In genomic region chr16:49859139-49859947, GRCh38 we compare ENCODE assay signal across 8 cellular contexts. TPM values are rescaled to one million over a fixed set of nuclear protein-coding genes. Genes with fewer than 3 reads are reported as not detected.
A peak's percentile ranks its signal among the peaks of the same experiment; 100 is the strongest.
DNase-seq lines count a peak whose midpoint lies in the region; ATAC-seq lines count a peak whose summit lies in the region.

No MANE protein-coding gene starts in this region.

- no peaks in the 10 kb centered on the region for H3K9me3 Mint-ChIP-seq in activated T-helper 1 cell treated with anti-CD3 and anti-CD28 coated beads, Interleukin-12 subunit alpha, Interleukin-12 subunit beta, Interleukin-2, Interleukin-4 antibody, amounts not matched to agents 30 ng/mL and 10 ng/mL and 1 ng/mL, durations not matched to agents 14 hours and 24 hours and 36 hours

- H3K79me2 ChIP-seq in GM23248 (ENCODE audit: insufficient read depth), result no peaks in the 10 kb centered on the region

- H3K9me2 ChIP-seq in GM23248 (ENCODE audit: insufficient read depth), result no peaks in the 10 kb centered on the region

- intact Hi-C loops in activated T-helper 1 cell treated with anti-CD3 and anti-CD28 coated beads, Interleukin-12 subunit alpha, Interleukin-12 subunit beta, Interleukin-2, Interleukin-4 antibody, amounts not matched to agents 30 ng/mL and 10 ng/mL and 1 ng/mL, durations not matched to agents 14 hours and 24 hours and 36 hours (cut with micrococcal nuclease), result loop anchor here (2.0 to 10.0 kb wide), 2 partner anchors 351 to 455 kb away; no protein-coding TSS in a partner anchor

- H3F3A ChIP-seq in GM23248 (ENCODE audit: insufficient read depth), result no peaks in the 10 kb centered on the region

- no peak overlapping the region for H3K27ac ChIP-seq in GM23248
- H3K27ac ChIP-seq in iPS DF 6.9 (ENCODE audit: low read length), result no peak overlapping the region

- DNase-seq in GM23248 (peak; percentile 45), iPS DF 6.9 (ENCODE audit: low read depth, low spot score) (no peak), skeletal muscle cell (ENCODE audit: low read depth) (no peak), SHP77 treated with DMSO at 0.1 percent for 48 hours (lab: John Stamatoyannopoulos, UW) (no peak)
- DNase-seq in activated T-helper 1 cell treated with anti-CD3 and anti-CD28 coated beads, Interleukin-12 subunit alpha, Interleukin-12 subunit beta, Interleukin-2, Interleukin-4 antibody, amounts not matched to agents 30 ng/mL and 10 ng/mL and 1 ng/mL, durations not matched to agents 14 hours and 24 hours and 36 hours (ENCODE audit: low spot score), result no peak
- no peak for DNase-seq in stimulated activated CD8-positive, alpha-beta memory T cell treated with anti-CD3 and anti-CD28 coated beads, Interleukin-4, amount 100 ng/mL, for 48 hours
- no peak for DNase-seq in activated CD8-positive, alpha-beta memory T cell treated with anti-CD3 and anti-CD28 coated beads for 24 hours

- no peaks in the 10 kb centered on the region for H3K36me3 Mint-ChIP-seq in activated T-helper 1 cell treated with anti-CD3 and anti-CD28 coated beads, Interleukin-12 subunit alpha, Interleukin-12 subunit beta, Interleukin-2, Interleukin-4 antibody, amounts not matched to agents 30 ng/mL and 10 ng/mL and 1 ng/mL, durations not matched to agents 14 hours and 24 hours and 36 hours (ENCODE audit: low read depth)

- H4K20me1 ChIP-seq in GM23248 (ENCODE audit: insufficient read depth), result no peaks in the 10 kb centered on the region

- peak overlapping the region; percentile 55 for H3K4me2 ChIP-seq in GM23248 (ENCODE audit: unreplicated experiment)

- H2AFZ ChIP-seq in GM23248, result peak overlapping the region; percentile 56

- peaks cover 5% of the 10 kb centered on the region for H3K4me1 Mint-ChIP-seq in activated T-helper 1 cell treated with anti-CD3 and anti-CD28 coated beads, Interleukin-12 subunit alpha, Interleukin-12 subunit beta, Interleukin-2, Interleukin-4 antibody, amounts not matched to agents 30 ng/mL and 10 ng/mL and 1 ng/mL, durations not matched to agents 14 hours and 24 hours and 36 hours (ENCODE audit: low read depth)

- H3K4me3 Mint-ChIP-seq in activated T-helper 1 cell treated with anti-CD3 and anti-CD28 coated beads, Interleukin-12 subunit alpha, Interleukin-12 subunit beta, Interleukin-2, Interleukin-4 antibody, amounts not matched to agents 30 ng/mL and 10 ng/mL and 1 ng/mL, durations not matched to agents 14 hours and 24 hours and 36 hours, result peak overlapping the region; percentile 72

- H3K9me3 ChIP-seq in GM23248 (ENCODE audit: low read depth) (no peaks in the 10 kb centered on the region), iPS DF 6.9 (ENCODE audit: control insufficient read depth, insufficient read depth, low read length) (no peaks in the 10 kb centered on the region)

- in situ Hi-C loops in GM23248 (cut with MboI), result no loop called here

- H3K27me3 ChIP-seq in GM23248 (replicated peaks; ENCODE audit: insufficient read depth) (peaks cover 34% of the 10 kb centered on the region), iPS DF 6.9 (ENCODE audit: control insufficient read depth, insufficient read depth, low read length) (no peaks in the 10 kb centered on the region; the same call in 1 of the 2 replicates)

- no peak overlapping the region for H3K9ac ChIP-seq in GM23248

- H3K27ac Mint-ChIP-seq in activated T-helper 1 cell treated with anti-CD3 and anti-CD28 coated beads, Interleukin-12 subunit alpha, Interleukin-12 subunit beta, Interleukin-2, Interleukin-4 antibody, amounts not matched to agents 30 ng/mL and 10 ng/mL and 1 ng/mL, durations not matched to agents 14 hours and 24 hours and 36 hours, result no peak overlapping the region

- H3K4me3 ChIP-seq in GM23248 (peak overlapping the region; percentile 45), iPS DF 6.9 (ENCODE audit: low read length) (peak overlapping the region; percentile 76; the same call in 1 of the 2 replicates), skeletal muscle cell (ENCODE audit: low read depth, low read length) (peak overlapping the region; percentile 39)

- H3K27me3 Mint-ChIP-seq in activated T-helper 1 cell treated with anti-CD3 and anti-CD28 coated beads, Interleukin-12 subunit alpha, Interleukin-12 subunit beta, Interleukin-2, Interleukin-4 antibody, amounts not matched to agents 30 ng/mL and 10 ng/mL and 1 ng/mL, durations not matched to agents 14 hours and 24 hours and 36 hours (ENCODE audit: insufficient read depth), result peaks cover 44% of the 10 kb centered on the region

- H3K4me1 ChIP-seq in GM23248 (ENCODE audit: insufficient read depth) (no peaks in the 10 kb centered on the region), iPS DF 6.9 (ENCODE audit: control insufficient read depth, insufficient read depth, low read length) (no peaks in the 10 kb centered on the region)

- ATAC-seq in HG02588 (IDR thresholded peaks at IDR 0.05; ENCODE audit: unreplicated experiment), result no peak

- whole genome bisulfite sequencing in GM23248 (ENCODE audit: low coverage in 1 of 2, low lambda C conversion rate in 2 of 2, missing lambda C conversion rate in 2 of 2), 2 experiments, result 7 to 8% methylated on average over 27 to 28 of the region's 28 CpGs
- WGBS in iPS DF 6.9 (ENCODE audit: insufficient coverage, insufficient read length), result no CpG with 5 or more reads among the region's 28 CpGs

- H3K36me3 ChIP-seq in GM23248 (ENCODE audit: low read depth) (no peaks in the 10 kb centered on the region), iPS DF 6.9 (ENCODE audit: control insufficient read depth, insufficient read depth, low read length) (no peaks in the 10 kb centered on the region)

RNA-seq across cellular contexts. Expression of gene ZNF423, which starts 3.4 kb away (rescaled TPM):
- total RNA-seq in GM23248 (2014; rRNA removed; shearing (Covaris generic)), result 0.13 and 0.43 TPM in 2 replicates
- 0.49 and 0.72 TPM in 2 replicates for polyA plus RNA-seq in GM23248 (2016; fragmentation: Nextera tagmentation; extraction: Ambion mirVana)
- not detected in 2 replicates for total RNA-seq in activated T-helper 1 cell treated with anti-CD3 and anti-CD28 coated beads, Interleukin-12 subunit alpha, Interleukin-12 subunit beta, Interleukin-2, Interleukin-4 antibody, amounts not matched to agents 30 ng/mL and 10 ng/mL and 1 ng/mL, durations not matched to agents 14 hours and 24 hours and 36 hours
